ENCODE assay signal across 8 cellular contexts in genomic region chr1:32612189-32612881, GRCh38. TPM values are rescaled to one million over a fixed set of nuclear protein-coding genes. Genes with fewer than 3 reads are reported as not detected.
A peak's percentile ranks its signal among the peaks of the same experiment; 100 is the strongest.
DNase-seq lines count a peak whose midpoint lies in the region; ATAC-seq and TF ChIP-seq lines count a peak whose summit lies in the region.

No MANE protein-coding gene starts in this region.

- H3K4me3 ChIP-seq in esophagus muscularis mucosa, result peak overlapping the region; percentile 56 to 67 (median 57)
- H3K4me3 ChIP-seq in mucosa of descending colon, result no peak overlapping the region

- CTCF ChIA-PET in GM10248 (lab: Yijun Ruan, JAX), result interaction anchor here (0.9 to 1.8 kb wide), 8 partner anchors 10 to 212 kb away, joined by 3 to 5 read pairs (median 4); no protein-coding TSS in a partner anchor

- peak; percentile 88 for ATAC-seq in HG02885 (IDR thresholded peaks at IDR 0.05; ENCODE audit: poor library complexity, unreplicated experiment)
- ATAC-seq in mucosa of descending colon, result peak; percentile 100
- ATAC-seq in GM18867 (IDR thresholded peaks at IDR 0.05; ENCODE audit: unreplicated experiment), result no peak

- peak overlapping the region in 2 of 4 donors; percentile 11 to 20 for H3K27ac ChIP-seq in esophagus muscularis mucosa (replicated peaks in 1 of 4)

- H3K9me3 ChIP-seq in esophagus muscularis mucosa, result no peaks in the 10 kb centered on the region
- no peaks in the 10 kb centered on the region for H3K9me3 ChIP-seq in mucosa of descending colon

- intact Hi-C loops in esophagus muscularis mucosa (cut with DNase I), result loop anchor here (10.0 kb wide), 2 partner anchors 88 to 168 kb away; no protein-coding TSS in a partner anchor
- intact Hi-C loops in mucosa of descending colon (cut with DNase I, micrococcal nuclease), result no loop called here

- TF ChIP-seq POLR2A in esophagus muscularis mucosa (IDR thresholded peaks at IDR 0.05; ENCODE audit: low read depth), result no peak

- H3K36me3 ChIP-seq in esophagus muscularis mucosa (no peaks in the 10 kb centered on the region), mucosa of descending colon (ENCODE audit: low read depth) (no peaks in the 10 kb centered on the region)

- H3K27me3 Mint-ChIP-seq in activated T-cell treated with anti-CD3 and anti-CD28 coated beads, Interleukin-2, amount 50 U/mL, for 24 hours, result peaks cover 3% of the 10 kb centered on the region

- H3K9me3 Mint-ChIP-seq in activated T-cell treated with anti-CD3 and anti-CD28 coated beads, Interleukin-2, amount 50 U/mL, for 24 hours, result no peaks in the 10 kb centered on the region

- no peak overlapping the region for H3K27ac Mint-ChIP-seq in activated T-cell treated with anti-CD3 and anti-CD28 coated beads, Interleukin-2, amount 50 U/mL, for 24 hours

- peaks cover 9% of the 10 kb centered on the region for H3K36me3 Mint-ChIP-seq in activated T-cell treated with anti-CD3 and anti-CD28 coated beads, Interleukin-2, amount 50 U/mL, for 24 hours (ENCODE audit: low read depth)

- H3K27me3 ChIP-seq in esophagus muscularis mucosa, result no peaks in the 10 kb centered on the region

- 12% methylated on average over 31 of the region's 35 CpGs for WGBS in esophagus muscularis mucosa

- H3K4me1 ChIP-seq in esophagus muscularis mucosa (peaks cover 5 to 17% (median 16%) of the 10 kb centered on the region in 4 donors), mucosa of descending colon (ENCODE audit: low read depth) (no peaks in the 10 kb centered on the region)

- peak overlapping the region; percentile 67 for H3K4me3 Mint-ChIP-seq in activated T-cell treated with anti-CD3 and anti-CD28 coated beads, Interleukin-2, amount 50 U/mL, for 24 hours

- POLR2A ChIA-PET in GM10248 (lab: Yijun Ruan, JAX), result interaction anchor here (0.6 kb wide), 1 partner anchor 87 kb away, joined by 3 read pairs; no protein-coding TSS in a partner anchor

- peak; percentile 89 for DNase-seq in GM10248 (ENCODE audit: extremely low spot score)
- peak; percentile 53 for DNase-seq in NCI-H510A treated with DMSO at 0.1 percent for 48 hours (lab: John Stamatoyannopoulos, UW)
- peak; percentile 61 for DNase-seq in activated T-cell treated with anti-CD3 and anti-CD28 coated beads, Interleukin-2, amount 50 U/mL, for 24 hours
- peak; percentile 93 for DNase-seq in esophagus muscularis mucosa (ENCODE audit: extremely low spot score)
- peak; percentile 91 to 94 (median 91) for DNase-seq in mucosa of descending colon
- peak; percentile 8 to 19 for DNase-seq in stimulated activated CD8-positive, alpha-beta memory T cell treated with anti-CD3 and anti-CD28 coated beads, Interleukin-7, amount 100 ng/mL, for 1 hour (ENCODE audit: low read depth in 2 of 2)

- no peak for TF ChIP-seq EP300 in esophagus muscularis mucosa (IDR thresholded peaks at IDR 0.05)

- TF ChIP-seq CTCF in GM10248 (IDR thresholded peaks at IDR 0.05; ENCODE audit: control extremely low read depth, extremely low read depth, low read depth, missing control alignments) (peak; percentile 55), esophagus muscularis mucosa (IDR thresholded peaks at IDR 0.05) (peak; percentile 35 to 47 (median 44)), mucosa of descending colon (IDR thresholded peaks at IDR 0.05) (peak; percentile 13)

- peaks cover 7% of the 10 kb centered on the region for H3K4me1 Mint-ChIP-seq in activated T-cell treated with anti-CD3 and anti-CD28 coated beads, Interleukin-2, amount 50 U/mL, for 24 hours (ENCODE audit: low read depth)

RNA-seq across cellular contexts. Expression of gene ZBTB8OS, which starts 38.0 kb away (rescaled TPM):
- total RNA-seq in esophagus muscularis mucosa (10 to 100 TPM; 19.6 to 31.1 (median 25.8) TPM), mucosa of descending colon (10 to 100 TPM; 40.4 to 45.4 (median 40.9) TPM)

RNA-seq across cellular contexts. Expression of gene RBBP4, which starts 38.7 kb away (rescaled TPM):
- 10 to 100 TPM; 83.0 to 98.8 (median 92.2) TPM for total RNA-seq in esophagus muscularis mucosa
- total RNA-seq in mucosa of descending colon, result 100 to 1,000 TPM; 120 to 156 (median 136) TPM

Comparison
In these comparisons a context has a peak if more than half of its experiments do, and no peak if none do; other contexts are left out.
1. DNase-seq: peak in every context shown above with its lines; median percentile 93 in esophagus muscularis mucosa; 91 in mucosa of descending colon; 89 in GM10248; 61 in activated T-cell treated with anti-CD3 and anti-CD28 coated beads, Interleukin-2, amount 50 U/mL, for 24 hours; 53 in NCI-H510A treated with DMSO at 0.1 percent for 48 hours; 14 in stimulated activated CD8-positive, alpha-beta memory T cell treated with anti-CD3 and anti-CD28 coated beads, Interleukin-7, amount 100 ng/mL, for 1 hour.